ENCODE assay signal across 8 cellular contexts in genomic region chr6:33430991-33431879, GRCh38. TPM values are rescaled to one million over a fixed set of nuclear protein-coding genes. Genes with fewer than 3 reads are reported as not detected.
DNase-seq lines count a peak whose midpoint lies in the region; ATAC-seq and TF ChIP-seq lines count a peak whose summit lies in the region.

No MANE protein-coding gene starts in this region.

- no peaks in the 10 kb centered on the region for H3K9me3 Mint-ChIP-seq in activated naive CD4-positive, alpha-beta T cell treated with anti-CD3 and anti-CD28 coated beads for 36 hours

- TF ChIP-seq POLR2A in Raji (IDR thresholded peaks at IDR 0.05; ENCODE audit: insufficient read depth, low read depth, low read length) = peak; percentile 43
- TF ChIP-seq POLR2A in spleen (IDR thresholded peaks at IDR 0.05) = no peak

- peak overlapping the region; percentile 67 for H3K4me3 Mint-ChIP-seq in activated naive CD4-positive, alpha-beta T cell treated with anti-CD3 and anti-CD28 coated beads for 36 hours

- H4K20me1 ChIP-seq in hepatocyte (ENCODE audit: insufficient read depth, poor library complexity, severe bottlenecking) = no peaks in the 10 kb centered on the region

- H3K27ac ChIP-seq in hepatocyte = peak overlapping the region; percentile 34
- H3K27ac ChIP-seq in spleen = peak overlapping the region in 5 of 8 donors; percentile 89 to 96 (median 91)

- peak; percentile 49 for ATAC-seq in HG02943 (IDR thresholded peaks at IDR 0.05; ENCODE audit: low read depth, unreplicated experiment)
- ATAC-seq in left lobe of liver = no peak
- no peak for ATAC-seq in HG03457 (IDR thresholded peaks at IDR 0.05; ENCODE audit: unreplicated experiment)

- H3K4me2 ChIP-seq in hepatocyte = peak overlapping the region; percentile 55

- H3K4me3 ChIP-seq in hepatocyte (no peak overlapping the region), spleen (peak overlapping the region in 7 of 8 donors; percentile 17 to 87 (median 34))

- H3K36me3 ChIP-seq in hepatocyte (replicated peaks; ENCODE audit: insufficient read depth, low read depth) = no peaks in the 10 kb centered on the region
- H3K36me3 ChIP-seq in spleen = peaks cover 0 to 14% (median 11%) of the 10 kb centered on the region in 6 donors

- H3K9me3 ChIP-seq in hepatocyte (ENCODE audit: low read depth) = no peaks in the 10 kb centered on the region
- no peaks in the 10 kb centered on the region for H3K9me3 ChIP-seq in spleen

- H3K9me2 ChIP-seq in hepatocyte (replicated peaks; ENCODE audit: insufficient read depth) = no peaks in the 10 kb centered on the region

- intact Hi-C loops in activated naive CD4-positive, alpha-beta T cell treated with anti-CD3 and anti-CD28 coated beads for 36 hours (cut with micrococcal nuclease) = loop anchor here (1.0 to 2.0 kb wide), 3 partner anchors 14 to 140 kb away; partner anchors contain the start of gene ZBTB9
- intact Hi-C loops in spleen (cut with DNase I; ENCODE audit: low total_unique reads) = loop anchor here (10.0 kb wide), 1 partner anchor 144 kb away; no protein-coding TSS in a partner anchor

- CTCF ChIA-PET in activated naive CD4-positive, alpha-beta T cell treated with anti-CD3 and anti-CD28 coated beads for 36 hours (lab: Charles Lee) = interaction anchor here (0.5 to 2.2 kb wide), 5 partner anchors 12 to 118 kb away, joined by 3 to 7 read pairs (median 3); partner anchors contain the start of genes CUTA and TAPBP

- H3K4me1 ChIP-seq in hepatocyte (ENCODE audit: insufficient read depth) (peaks cover 43% of the 10 kb centered on the region), spleen (peaks cover 34 to 76% (median 67%) of the 10 kb centered on the region in 6 donors)

- H3K79me2 ChIP-seq in hepatocyte = peaks cover 48% of the 10 kb centered on the region

- no peaks in the 10 kb centered on the region for H3K27me3 ChIP-seq in hepatocyte
- no peaks in the 10 kb centered on the region for H3K27me3 ChIP-seq in spleen (replicated peaks in 1 of 7)

- no peaks in the 10 kb centered on the region for H3K27me3 Mint-ChIP-seq in activated naive CD4-positive, alpha-beta T cell treated with anti-CD3 and anti-CD28 coated beads for 36 hours (ENCODE audit: low read depth)

- 9% methylated on average over 10 of the region's 12 CpGs for WGBS in hepatocyte (ENCODE audit: low lambda C conversion rate, missing lambda C conversion rate)
- 1 to 5% (median 2%) methylated on average over 11 to 12 of the region's 12 CpGs for WGBS in spleen, 5 donors

- peaks cover 60% of the 10 kb centered on the region for H3K4me1 Mint-ChIP-seq in activated naive CD4-positive, alpha-beta T cell treated with anti-CD3 and anti-CD28 coated beads for 36 hours (ENCODE audit: low read depth)

- H3K36me3 Mint-ChIP-seq in activated naive CD4-positive, alpha-beta T cell treated with anti-CD3 and anti-CD28 coated beads for 36 hours (ENCODE audit: low read depth) = peaks cover 13% of the 10 kb centered on the region

- H2AFZ ChIP-seq in hepatocyte = no peak overlapping the region

- H3K27ac Mint-ChIP-seq in activated naive CD4-positive, alpha-beta T cell treated with anti-CD3 and anti-CD28 coated beads for 36 hours = peak overlapping the region; percentile 64

- DNase-seq in ELF-1 (ENCODE audit: low read depth, low spot score) (peak; percentile 84), hepatocyte (ENCODE audit: low spot score) (peak; percentile 78), spleen (peak; percentile 94), left lobe of liver (ENCODE audit: low spot score) (no peak)
- peak; percentile 86 for DNase-seq in activated naive CD4-positive, alpha-beta T cell treated with anti-CD3 and anti-CD28 coated beads for 36 hours

- TF ChIP-seq CTCF in hepatocyte (IDR thresholded peaks at IDR 0.05; ENCODE audit: poor library complexity) (no peak), spleen (IDR thresholded peaks at IDR 0.05 in 8 of 11, conservative IDR thresholded peaks at IDR 0.05 in 3 of 11) (no peak)

RNA-seq across cellular contexts. Expression of gene SYNGAP1, which starts 11.4 kb away (rescaled TPM):
- total RNA-seq in activated naive CD4-positive, alpha-beta T cell treated with anti-CD3 and anti-CD28 coated beads for 36 hours = 10 to 100 TPM; 35.1 to 42.2 TPM
- 5.3 and 6.6 TPM in 2 replicates for total RNA-seq in hepatocyte
- polyA plus RNA-seq in hepatocyte = 4.9 and 5.7 TPM in 2 replicates
- total RNA-seq in spleen = 10 to 100 TPM; 20.1 to 30.8 (median 25.9) TPM
- polyA plus RNA-seq in spleen = 10 to 100 TPM in 1 of 3 donors, 1 to 10 TPM in 2; 3.6 to 14.7 (median 4.6) TPM
- total RNA-seq in left lobe of liver = 2.5 TPM

RNA-seq across cellular contexts. Expression of gene CUTA, which starts 13.3 kb away (rescaled TPM):
- total RNA-seq in activated naive CD4-positive, alpha-beta T cell treated with anti-CD3 and anti-CD28 coated beads for 36 hours = 100 to 1,000 TPM; 163 to 181 TPM
- total RNA-seq in hepatocyte (121 and 150 TPM in 2 replicates), spleen (100 to 1,000 TPM; 113 to 149 (median 130) TPM), left lobe of liver (104 TPM)
- polyA plus RNA-seq in hepatocyte (349 and 357 TPM in 2 replicates), spleen (100 to 1,000 TPM; 198 to 225 (median 206) TPM)

RNA-seq across cellular contexts. Expression of gene PHF1, which starts 20.4 kb away (rescaled TPM):
- 10 to 100 TPM; 31.0 to 32.3 TPM for total RNA-seq in activated naive CD4-positive, alpha-beta T cell treated with anti-CD3 and anti-CD28 coated beads for 36 hours
- total RNA-seq in hepatocyte (37.2 and 44.4 TPM in 2 replicates), spleen (100 to 1,000 TPM in 3 of 7 donors, 10 to 100 TPM in 4; 83.0 to 133 (median 93.6) TPM), left lobe of liver (20.7 TPM)
- polyA plus RNA-seq in hepatocyte (42.4 and 53.0 TPM in 2 replicates), spleen (100 to 1,000 TPM in 2 of 3 donors, 10 to 100 TPM in 1; 89.3 to 181 (median 171) TPM)

RNA-seq across cellular contexts. Expression of gene ZBTB9, which starts 23.1 kb away (rescaled TPM):
- 1 to 10 TPM; 5.0 to 6.5 TPM for total RNA-seq in activated naive CD4-positive, alpha-beta T cell treated with anti-CD3 and anti-CD28 coated beads for 36 hours
- total RNA-seq in hepatocyte = 5.1 and 6.2 TPM in 2 replicates
- 5.0 and 6.7 TPM in 2 replicates for polyA plus RNA-seq in hepatocyte
- 1 to 10 TPM; 4.4 to 8.4 (median 6.1) TPM for total RNA-seq in spleen
- polyA plus RNA-seq in spleen = 1 to 10 TPM; 3.6 to 5.3 (median 4.3) TPM
- total RNA-seq in left lobe of liver = 2.9 TPM

RNA-seq across cellular contexts. Expression of gene KIFC1, which starts 39.6 kb away (rescaled TPM):
- 100 to 1,000 TPM; 107 TPM for total RNA-seq in activated naive CD4-positive, alpha-beta T cell treated with anti-CD3 and anti-CD28 coated beads for 36 hours
- total RNA-seq in hepatocyte = 6.9 and 12.7 TPM in 2 replicates
- polyA plus RNA-seq in hepatocyte = 6.1 and 6.6 TPM in 2 replicates
- 1 to 10 TPM; 1.2 to 9.2 (median 6.6) TPM for total RNA-seq in spleen
- 10 to 100 TPM in 1 of 3 donors, 1 to 10 TPM in 2; 1.3 to 11.3 (median 3.7) TPM for polyA plus RNA-seq in spleen
- 0.38 TPM for total RNA-seq in left lobe of liver
